In genomic region chr4:28976369-28976768, GRCh38 we compare ENCODE assay signal across 8 cellular contexts.
"Had no signal": no experiment of that assay in that cellular context is flagged by ENCODE, and none has a peak within 500 bp of the region (broad histone marks: within the 10 kb centered on the region; RNA-seq: fewer than 3 reads in every experiment).

No MANE protein-coding gene starts in this region.

- H3K4me3 ChIP-seq: GM12878 had no signal

- DNase-seq: GDM1, GF-D8 had no signal

- ATAC-seq: GM12878 had no signal

- FAIRE-seq: G401.6, GM12878, GM12891, GM12892, GM18507, GM19239 had no signal
